In genomic region chr7:106425017-106425719, GRCh38 we compare ENCODE assay signal across 8 cellular contexts.
DNase-seq lines count a peak whose midpoint lies in the region; ATAC-seq and TF ChIP-seq lines count a peak whose summit lies in the region.

No MANE protein-coding gene starts in this region.

- H3K4me3 ChIP-seq in gastroesophageal sphincter (no peak overlapping the region), gastrocnemius medialis (peak overlapping the region in 1 of 4 donors; percentile 1)

- 3 to 21% methylated on average over 5 of the region's 7 CpGs for WGBS in gastroesophageal sphincter (ENCODE audit: low coverage in 1 of 2), 2 donors

- H3K36me3 Mint-ChIP-seq in activated T-cell treated with anti-CD3 and anti-CD28 coated beads, Interleukin-2, amount 50 U/mL, for 4 hours (ENCODE audit: insufficient read depth), result peaks cover 2% of the 10 kb centered on the region

- peak overlapping the region; percentile 72 for H3K4me3 Mint-ChIP-seq in activated T-cell treated with anti-CD3 and anti-CD28 coated beads, Interleukin-2, amount 50 U/mL, for 4 hours

- H3K27me3 Mint-ChIP-seq in activated T-cell treated with anti-CD3 and anti-CD28 coated beads, Interleukin-2, amount 50 U/mL, for 4 hours (ENCODE audit: low read depth), result no peaks in the 10 kb centered on the region

- H3K27ac ChIP-seq in gastroesophageal sphincter (peak overlapping the region; percentile 19 to 78 (median 70)), gastrocnemius medialis (peak overlapping the region; percentile 65 to 83 (median 77))

- peak; percentile 19 for DNase-seq in NCI-H526 treated with DMSO at 0.1 percent for 48 hours (lab: John Stamatoyannopoulos, UW)
- no peak for DNase-seq in NCI-H526 (lab: John Stamatoyannopoulos, UW)
- peak; percentile 96 for DNase-seq in NCI-H226
- peak; percentile 49 for DNase-seq in activated T-cell treated with anti-CD3 and anti-CD28 coated beads, Interleukin-2, amount 50 U/mL, for 4 hours
- peak; percentile 72 to 80 for DNase-seq in gastrocnemius medialis
- no peak for DNase-seq in UCSD-AML1 (lab: John Stamatoyannopoulos, UW; ENCODE audit: unreplicated experiment)

- H3K27me3 ChIP-seq in gastroesophageal sphincter (no peaks in the 10 kb centered on the region), gastrocnemius medialis (no peaks in the 10 kb centered on the region)

- ATAC-seq in HG02870 (IDR thresholded peaks at IDR 0.05; ENCODE audit: unreplicated experiment) (peak; percentile 91), gastroesophageal sphincter (peak; percentile 88), gastrocnemius medialis (peak; percentile 93 to 96)
- ATAC-seq in activated T-cell treated with anti-CD3 and anti-CD28 coated beads, Interleukin-2, amount 50 U/mL, for 4 hours, result peak; percentile 88 to 89

- TF ChIP-seq CTCF in gastroesophageal sphincter (IDR thresholded peaks at IDR 0.05), result no peak
- no peak for TF ChIP-seq CTCF in gastrocnemius medialis (IDR thresholded peaks at IDR 0.05 in 4 of 5, conservative IDR thresholded peaks at IDR 0.05 in 1 of 5)

- in situ Hi-C loops in gastrocnemius medialis (cut with MboI; ENCODE audit: low sequenced_read_pairs in 4 of 4), result no loop called here

- H3K9me3 ChIP-seq in gastroesophageal sphincter (no peaks in the 10 kb centered on the region), gastrocnemius medialis (no peaks in the 10 kb centered on the region)

- no peaks in the 10 kb centered on the region for H3K9me3 Mint-ChIP-seq in activated T-cell treated with anti-CD3 and anti-CD28 coated beads, Interleukin-2, amount 50 U/mL, for 4 hours

- H3K4me1 ChIP-seq in gastroesophageal sphincter (peaks cover 4 to 47% (median 24%) of the 10 kb centered on the region in 3 donors), gastrocnemius medialis (peaks cover 31 to 32% of the 10 kb centered on the region in 2 donors)

- TF ChIP-seq EP300 in gastroesophageal sphincter (IDR thresholded peaks at IDR 0.05), result peak; percentile 75

- TF ChIP-seq POLR2A in gastroesophageal sphincter (IDR thresholded peaks at IDR 0.05) (no peak), gastrocnemius medialis (IDR thresholded peaks at IDR 0.05) (no peak)

- intact Hi-C loops in gastrocnemius medialis (cut with DNase I; ENCODE audit: low total_unique reads), result loop anchor here (1.0 to 2.0 kb wide), 2 partner anchors 140 to 208 kb away; no protein-coding TSS in a partner anchor

- no peaks in the 10 kb centered on the region for H3K36me3 ChIP-seq in gastroesophageal sphincter
- no peaks in the 10 kb centered on the region for H3K36me3 ChIP-seq in gastrocnemius medialis

- H3K4me1 Mint-ChIP-seq in activated T-cell treated with anti-CD3 and anti-CD28 coated beads, Interleukin-2, amount 50 U/mL, for 4 hours (ENCODE audit: low read depth), result peaks cover 70% of the 10 kb centered on the region

Comparison
In these comparisons a context has a peak if more than half of its experiments do, and no peak if none do; other contexts are left out.
1. DNase-seq: peak in NCI-H526 treated with DMSO at 0.1 percent for 48 hours (single experiment), NCI-H226 (single experiment), activated T-cell treated with anti-CD3 and anti-CD28 coated beads, Interleukin-2, amount 50 U/mL, for 4 hours (single experiment) and gastrocnemius medialis (2 of 2); none in NCI-H526 (0 of 2) and UCSD-AML1 (single experiment).
2. Peak in every context shown above with its lines, with median percentiles within 50 percentile points of each other: ATAC-seq.